Comparison of ENCODE assay signal across 8 cellular contexts in genomic region chr10:101903827-101904520, GRCh38.
DNase-seq lines count a peak whose midpoint lies in the region; ATAC-seq and TF ChIP-seq lines count a peak whose summit lies in the region.

No MANE protein-coding gene starts in this region.

- H3K9me3 Mint-ChIP-seq in CD4-positive, alpha-beta T cell, result no peaks in the 10 kb centered on the region
- no peaks in the 10 kb centered on the region for H3K9me3 Mint-ChIP-seq in T-helper 2 cell treated with Interferon-gamma antibody and Interleukin-4, amounts not matched to agents 5 μg/mL and 100 μg/mL, for 36 hours

- no peaks in the 10 kb centered on the region for H3K9me3 ChIP-seq in CD4-positive, alpha-beta T cell (ENCODE audit: control insufficient read depth, low read length)
- H3K9me3 ChIP-seq in psoas muscle (no peaks in the 10 kb centered on the region), ascending aorta (no peaks in the 10 kb centered on the region)

- H3K27ac Mint-ChIP-seq in CD4-positive, alpha-beta T cell, result peak overlapping the region; percentile 10
- no peak overlapping the region for H3K27ac Mint-ChIP-seq in T-helper 2 cell treated with Interferon-gamma antibody and Interleukin-4, amounts not matched to agents 5 μg/mL and 100 μg/mL, for 36 hours

- intact Hi-C loops in CD4-positive, alpha-beta T cell (cut with DNase I, micrococcal nuclease), result no loop called here
- intact Hi-C loops in psoas muscle (cut with DNase I) (no loop called here), ascending aorta (cut with DNase I) (no loop called here)

- POLR2A ChIA-PET in CD4-positive, alpha-beta T cell (lab: Charles Lee), result no interaction called here

- no peaks in the 10 kb centered on the region for H3K27me3 Mint-ChIP-seq in CD4-positive, alpha-beta T cell
- H3K27me3 Mint-ChIP-seq in T-helper 2 cell treated with Interferon-gamma antibody and Interleukin-4, amounts not matched to agents 5 μg/mL and 100 μg/mL, for 36 hours (ENCODE audit: low read depth), result no peaks in the 10 kb centered on the region

- TF ChIP-seq POLR2A in GM18951 (IDR thresholded peaks at IDR 0.05; ENCODE audit: extremely low read depth, insufficient read depth, insufficient read length), result peak; percentile 29

- CTCF ChIA-PET in CD4-positive, alpha-beta T cell (lab: Charles Lee), result no interaction called here

- TF ChIP-seq CTCF in CD4-positive, alpha-beta T cell (IDR thresholded peaks at IDR 0.05), result no peak
- no peak for TF ChIP-seq CTCF in psoas muscle (IDR thresholded peaks at IDR 0.05)
- TF ChIP-seq CTCF in ascending aorta (IDR thresholded peaks at IDR 0.05), result no peak

- H3K36me3 Mint-ChIP-seq in CD4-positive, alpha-beta T cell (ENCODE audit: low read depth), result peaks cover 28% of the 10 kb centered on the region
- H3K36me3 Mint-ChIP-seq in T-helper 2 cell treated with Interferon-gamma antibody and Interleukin-4, amounts not matched to agents 5 μg/mL and 100 μg/mL, for 36 hours (ENCODE audit: low read depth), result peaks cover 2% of the 10 kb centered on the region

- ATAC-seq in CD4-positive, alpha-beta T cell (ENCODE audit: poor library complexity), result no peak
- ATAC-seq in HG03064 (IDR thresholded peaks at IDR 0.05; ENCODE audit: low read depth, unreplicated experiment) (peak; percentile 72), psoas muscle (peak; percentile 62 to 80 (median 70))

- in situ Hi-C loops in GM18951 (cut with MboI; ENCODE audit: low sequenced_read_pairs, unreplicated experiment), result no loop called here

- no peak overlapping the region for H3K27ac ChIP-seq in CD4-positive, alpha-beta T cell (ENCODE audit: low read depth, low read length)
- no peak overlapping the region for H3K27ac ChIP-seq in psoas muscle
- H3K27ac ChIP-seq in ascending aorta, result no peak overlapping the region

- H3K36me3 ChIP-seq in psoas muscle (ENCODE audit: insufficient read depth in 1 of 2, low read depth in 1 of 2) (no peaks in the 10 kb centered on the region), ascending aorta (peaks cover 0 to 5% of the 10 kb centered on the region in 2 donors)

- H3K27me3 ChIP-seq in CD4-positive, alpha-beta T cell (ENCODE audit: control insufficient read depth, insufficient read depth, low read length), result no peaks in the 10 kb centered on the region
- H3K27me3 ChIP-seq in psoas muscle (ENCODE audit: insufficient read depth in 3 of 3, low read length in 2 of 3) (no peaks in the 10 kb centered on the region), ascending aorta (no peaks in the 10 kb centered on the region)

- H3K4me1 Mint-ChIP-seq in CD4-positive, alpha-beta T cell (ENCODE audit: low read depth), result peaks cover 19% of the 10 kb centered on the region
- peaks cover 5% of the 10 kb centered on the region for H3K4me1 Mint-ChIP-seq in T-helper 2 cell treated with Interferon-gamma antibody and Interleukin-4, amounts not matched to agents 5 μg/mL and 100 μg/mL, for 36 hours (ENCODE audit: low read depth)

- H3K4me3 ChIP-seq in psoas muscle (no peak overlapping the region), ascending aorta (no peak overlapping the region)

- DNase-seq in CD4-positive, alpha-beta T cell, result no peak
- peak; percentile 84 for DNase-seq in NCI-H82 treated with DMSO at 0.1 percent for 48 hours (lab: John Stamatoyannopoulos, UW; ENCODE audit: unreplicated experiment)
- no peak for DNase-seq in psoas muscle
- no peak for DNase-seq in ascending aorta (ENCODE audit: low spot score in 2 of 2)
- DNase-seq in OCI-M2 (lab: John Stamatoyannopoulos, UW; ENCODE audit: unreplicated experiment), result no peak
- DNase-seq in T-helper 2 cell treated with Interferon-gamma antibody and Interleukin-4, amounts not matched to agents 5 μg/mL and 100 μg/mL, for 36 hours (ENCODE audit: low spot score), result no peak

- no peak overlapping the region for H3K4me3 Mint-ChIP-seq in CD4-positive, alpha-beta T cell
- H3K4me3 Mint-ChIP-seq in T-helper 2 cell treated with Interferon-gamma antibody and Interleukin-4, amounts not matched to agents 5 μg/mL and 100 μg/mL, for 36 hours, result no peak overlapping the region

- 45 to 65% (median 49%) methylated on average over 7 of the region's 7 CpGs for WGBS in psoas muscle, 3 donors

- H3K4me1 ChIP-seq in psoas muscle (peaks cover 6% of the 10 kb centered on the region), ascending aorta (no peaks in the 10 kb centered on the region)
